In genomic region chr20:15406072-15406471, GRCh38 we compare ENCODE assay signal across 23 cellular contexts.
DNase-seq lines count a peak whose midpoint lies in the region; ATAC-seq, FAIRE-seq and TF ChIP-seq lines count a peak whose summit lies in the region.
"Had no signal": no experiment of that assay in that cellular context is flagged by ENCODE, and none has a peak within 500 bp of the region (broad histone marks: within the 10 kb centered on the region; RNA-seq: fewer than 3 reads in every experiment).

No MANE protein-coding gene starts in this region.

- no peak for ATAC-seq in left ventricle myocardium superior
- ATAC-seq: CD8-positive, alpha-beta T cell; GM12878 had no signal

- H3K4me1 ChIP-seq in mammary epithelial cell (ENCODE audit: insufficient read depth, low read length): no peaks in the 10 kb centered on the region
- H3K4me1 ChIP-seq: BLaER1, Caco-2, HAP-1 had no signal

- FAIRE-seq in bronchial epithelial cell (lab: Jason Lieb, UNC): no peak
- FAIRE-seq: G401.6, GM12878, GM19239, H54 had no signal

- H3K36me3 ChIP-seq in mammary epithelial cell (ENCODE audit: insufficient read depth, low read length): no peaks in the 10 kb centered on the region
- H3K36me3 ChIP-seq in bronchial epithelial cell (ENCODE audit: control insufficient read depth, insufficient read depth, low read length): no peaks in the 10 kb centered on the region
- H3K36me3 ChIP-seq: BLaER1, HAP-1 had no signal

- H3K27me3 ChIP-seq in mammary epithelial cell (ENCODE audit: insufficient read depth, low read length): no peaks in the 10 kb centered on the region
- H3K27me3 ChIP-seq in bronchial epithelial cell (ENCODE audit: control insufficient read depth, insufficient read depth, low read length): no peaks in the 10 kb centered on the region
- H3K27me3 ChIP-seq: BLaER1 had no signal

- H3K4me3 Mint-ChIP-seq in MCF 10A (ENCODE audit: unreplicated experiment): no peak overlapping the region
- H3K4me3 Mint-ChIP-seq: B cell; CD4-positive, CD25-positive, alpha-beta regulatory T cell; CD8-positive, alpha-beta T cell; HFFc6 had no signal

- no peak for TF ChIP-seq CTCF in mammary epithelial cell (conservative IDR thresholded peaks at IDR 0.05 in 1 of 2, IDR thresholded peaks at IDR 0.05 in 1 of 2; ENCODE audit: extremely low read depth in 1 of 2, insufficient read depth in 1 of 2, low read depth in 1 of 2, low read length in 2 of 2)
- TF ChIP-seq CTCF in MCF 10A (IDR thresholded peaks at IDR 0.05; ENCODE audit: unreplicated experiment): no peak
- no peak for TF ChIP-seq CTCF in LNCaP clone FGC (IDR thresholded peaks at IDR 0.05; ENCODE audit: control insufficient read depth, extremely low read depth, insufficient read depth)
- TF ChIP-seq CTCF in bronchial epithelial cell (IDR thresholded peaks at IDR 0.05; ENCODE audit: insufficient read depth, low read length, severe bottlenecking): no peak

- POLR2A ChIA-PET in MCF 10A (lab: Yijun Ruan, JAX): interaction anchor here (0.6 kb wide), 3 partner anchors 9 to 27 kb away, joined by 3 to 4 read pairs (median 4); no protein-coding TSS in a partner anchor

- DNase-seq in mammary epithelial cell (peak; percentile 12), MCF 10A (ENCODE audit: unreplicated experiment) (no peak), LNCaP clone FGC (ENCODE audit: low read depth) (peak; percentile 86), bronchial epithelial cell (ENCODE audit: low read depth) (peak; percentile 3), AG08395 (ENCODE audit: low spot score) (no peak), NCI-H345 treated with DMSO at 0.1 percent for 48 hours (lab: John Stamatoyannopoulos, UW; ENCODE audit: unreplicated experiment) (no peak), left ventricle myocardium superior (no peak)
- DNase-seq: 8988T; Caco-2; CD4-positive, CD25-positive, alpha-beta regulatory T cell; CD8-positive, alpha-beta T cell; DMS153; DND-41; GM23248; HFFc6 had no signal

- in situ Hi-C loops in mammary epithelial cell (cut with MboI; ENCODE audit: low sequenced_read_pairs in 2 of 2): no loop called here

- H3K79me2 ChIP-seq in mammary epithelial cell (ENCODE audit: insufficient read depth, low read length): no peaks in the 10 kb centered on the region

- WGBS in mammary epithelial cell (ENCODE audit: low coverage, missing lambda C conversion rate): 66% methylated on average over 3 of the region's 3 CpGs

- CTCF ChIA-PET in mammary epithelial cell (lab: Charles Lee; ENCODE audit: low non-redundant PET) (interaction anchor here (0.8 kb wide), 1 partner anchor 13 kb away, joined by 6 read pairs; no protein-coding TSS in a partner anchor), MCF 10A (lab: Yijun Ruan, JAX) (interaction anchor here (1.1 kb wide), 1 partner anchor 36 kb away, joined by 3 read pairs; no protein-coding TSS in a partner anchor)

- no peak overlapping the region for H3K27ac ChIP-seq in mammary epithelial cell (ENCODE audit: insufficient read depth, low read depth, low read length)
- H3K27ac ChIP-seq: BLaER1, C4-2B, GM23248 had no signal

- no peak overlapping the region for H3K4me2 ChIP-seq in mammary epithelial cell (ENCODE audit: insufficient read depth, low read depth, low read length)
- H3K4me2 ChIP-seq: BLaER1 had no signal

- dilution Hi-C loops in mammary epithelial cell (cut with HindIII; ENCODE audit: low sequenced_read_pairs): no loop called here

- no peaks in the 10 kb centered on the region for H3K4me1 Mint-ChIP-seq in MCF 10A (ENCODE audit: insufficient read depth, unreplicated experiment)
- H3K4me1 Mint-ChIP-seq: B cell; CD4-positive, CD25-positive, alpha-beta regulatory T cell had no signal

- no peaks in the 10 kb centered on the region for H3K36me3 Mint-ChIP-seq in MCF 10A (ENCODE audit: insufficient read depth, unreplicated experiment)
- H3K36me3 Mint-ChIP-seq: CD4-positive, CD25-positive, alpha-beta regulatory T cell; CD8-positive, alpha-beta T cell had no signal

- H3K9ac ChIP-seq in mammary epithelial cell (ENCODE audit: insufficient read depth, low read length): no peak overlapping the region
- H3K9ac ChIP-seq: BLaER1, GM23248 had no signal

- no peaks in the 10 kb centered on the region for H3K9me3 ChIP-seq in mammary epithelial cell (replicated peaks; ENCODE audit: insufficient read depth, low read length)
- H3K9me3 ChIP-seq: BLaER1, Caco-2, HAP-1 had no signal

- BruUV-seq in mammary epithelial cell (replicated peaks; lab: Mats Ljungman, UMichigan): no TSS peak
- BruUV-seq in MCF 10A (replicated peaks; lab: Mats Ljungman, UMichigan): no TSS peak

- no peaks in the 10 kb centered on the region for H3K27me3 Mint-ChIP-seq in MCF 10A (ENCODE audit: insufficient read depth, unreplicated experiment)
- H3K27me3 Mint-ChIP-seq: B cell; CD4-positive, CD25-positive, alpha-beta regulatory T cell had no signal

- H3K4me3 ChIP-seq in mammary epithelial cell (replicated peaks in 1 of 3; ENCODE audit: insufficient read depth in 1 of 3, low read depth in 2 of 3, low read length in 3 of 3) (no peak overlapping the region), LNCaP clone FGC (ENCODE audit: low read depth, low read length) (no peak overlapping the region), bronchial epithelial cell (ENCODE audit: low read depth, low read length) (no peak overlapping the region)
- H3K4me3 ChIP-seq: BLaER1, GM12878, GM23248, HAP-1 had no signal

- no peak overlapping the region for H3K27ac Mint-ChIP-seq in MCF 10A (ENCODE audit: low read depth, unreplicated experiment)
- H3K27ac Mint-ChIP-seq: B cell; CD4-positive, CD25-positive, alpha-beta regulatory T cell; CD8-positive, alpha-beta T cell; HFFc6 had no signal

- intact Hi-C loops in mammary epithelial cell (cut with micrococcal nuclease) (no loop called here), MCF 10A (cut with micrococcal nuclease) (no loop called here), left ventricle myocardium superior (cut with micrococcal nuclease) (no loop called here)

- H3K9me3 Mint-ChIP-seq in MCF 10A (ENCODE audit: unreplicated experiment): peaks cover 7% of the 10 kb centered on the region

- H4K20me1 ChIP-seq in mammary epithelial cell (ENCODE audit: insufficient read depth, low read length): no peaks in the 10 kb centered on the region
- H4K20me1 ChIP-seq: BLaER1 had no signal

- no peak overlapping the region for H2AFZ ChIP-seq in mammary epithelial cell (ENCODE audit: low read depth, low read length)
- H2AFZ ChIP-seq: GM23248 had no signal

Comparison
In these comparisons a context has a peak if more than half of its experiments do, and no peak if none do; other contexts are left out.
1. DNase-seq: peak in mammary epithelial cell (single experiment), LNCaP clone FGC (single experiment) and bronchial epithelial cell (single experiment); none in MCF 10A (single experiment), AG08395 (single experiment), NCI-H345 treated with DMSO at 0.1 percent for 48 hours (single experiment) and left ventricle myocardium superior (single experiment).